ENCODE assay signal across 1 cellular context in genomic region chr11:14414470-14415461, GRCh38.
TF ChIP-seq lines count a peak whose summit lies in the region.

No MANE protein-coding gene starts in this region.

TF ChIP-seq in GM23338, 12 proteins besides CTCF, POLR2A, EP300 and RAD21 (continued from another document):
- TF ChIP-seq, protein P1, sequence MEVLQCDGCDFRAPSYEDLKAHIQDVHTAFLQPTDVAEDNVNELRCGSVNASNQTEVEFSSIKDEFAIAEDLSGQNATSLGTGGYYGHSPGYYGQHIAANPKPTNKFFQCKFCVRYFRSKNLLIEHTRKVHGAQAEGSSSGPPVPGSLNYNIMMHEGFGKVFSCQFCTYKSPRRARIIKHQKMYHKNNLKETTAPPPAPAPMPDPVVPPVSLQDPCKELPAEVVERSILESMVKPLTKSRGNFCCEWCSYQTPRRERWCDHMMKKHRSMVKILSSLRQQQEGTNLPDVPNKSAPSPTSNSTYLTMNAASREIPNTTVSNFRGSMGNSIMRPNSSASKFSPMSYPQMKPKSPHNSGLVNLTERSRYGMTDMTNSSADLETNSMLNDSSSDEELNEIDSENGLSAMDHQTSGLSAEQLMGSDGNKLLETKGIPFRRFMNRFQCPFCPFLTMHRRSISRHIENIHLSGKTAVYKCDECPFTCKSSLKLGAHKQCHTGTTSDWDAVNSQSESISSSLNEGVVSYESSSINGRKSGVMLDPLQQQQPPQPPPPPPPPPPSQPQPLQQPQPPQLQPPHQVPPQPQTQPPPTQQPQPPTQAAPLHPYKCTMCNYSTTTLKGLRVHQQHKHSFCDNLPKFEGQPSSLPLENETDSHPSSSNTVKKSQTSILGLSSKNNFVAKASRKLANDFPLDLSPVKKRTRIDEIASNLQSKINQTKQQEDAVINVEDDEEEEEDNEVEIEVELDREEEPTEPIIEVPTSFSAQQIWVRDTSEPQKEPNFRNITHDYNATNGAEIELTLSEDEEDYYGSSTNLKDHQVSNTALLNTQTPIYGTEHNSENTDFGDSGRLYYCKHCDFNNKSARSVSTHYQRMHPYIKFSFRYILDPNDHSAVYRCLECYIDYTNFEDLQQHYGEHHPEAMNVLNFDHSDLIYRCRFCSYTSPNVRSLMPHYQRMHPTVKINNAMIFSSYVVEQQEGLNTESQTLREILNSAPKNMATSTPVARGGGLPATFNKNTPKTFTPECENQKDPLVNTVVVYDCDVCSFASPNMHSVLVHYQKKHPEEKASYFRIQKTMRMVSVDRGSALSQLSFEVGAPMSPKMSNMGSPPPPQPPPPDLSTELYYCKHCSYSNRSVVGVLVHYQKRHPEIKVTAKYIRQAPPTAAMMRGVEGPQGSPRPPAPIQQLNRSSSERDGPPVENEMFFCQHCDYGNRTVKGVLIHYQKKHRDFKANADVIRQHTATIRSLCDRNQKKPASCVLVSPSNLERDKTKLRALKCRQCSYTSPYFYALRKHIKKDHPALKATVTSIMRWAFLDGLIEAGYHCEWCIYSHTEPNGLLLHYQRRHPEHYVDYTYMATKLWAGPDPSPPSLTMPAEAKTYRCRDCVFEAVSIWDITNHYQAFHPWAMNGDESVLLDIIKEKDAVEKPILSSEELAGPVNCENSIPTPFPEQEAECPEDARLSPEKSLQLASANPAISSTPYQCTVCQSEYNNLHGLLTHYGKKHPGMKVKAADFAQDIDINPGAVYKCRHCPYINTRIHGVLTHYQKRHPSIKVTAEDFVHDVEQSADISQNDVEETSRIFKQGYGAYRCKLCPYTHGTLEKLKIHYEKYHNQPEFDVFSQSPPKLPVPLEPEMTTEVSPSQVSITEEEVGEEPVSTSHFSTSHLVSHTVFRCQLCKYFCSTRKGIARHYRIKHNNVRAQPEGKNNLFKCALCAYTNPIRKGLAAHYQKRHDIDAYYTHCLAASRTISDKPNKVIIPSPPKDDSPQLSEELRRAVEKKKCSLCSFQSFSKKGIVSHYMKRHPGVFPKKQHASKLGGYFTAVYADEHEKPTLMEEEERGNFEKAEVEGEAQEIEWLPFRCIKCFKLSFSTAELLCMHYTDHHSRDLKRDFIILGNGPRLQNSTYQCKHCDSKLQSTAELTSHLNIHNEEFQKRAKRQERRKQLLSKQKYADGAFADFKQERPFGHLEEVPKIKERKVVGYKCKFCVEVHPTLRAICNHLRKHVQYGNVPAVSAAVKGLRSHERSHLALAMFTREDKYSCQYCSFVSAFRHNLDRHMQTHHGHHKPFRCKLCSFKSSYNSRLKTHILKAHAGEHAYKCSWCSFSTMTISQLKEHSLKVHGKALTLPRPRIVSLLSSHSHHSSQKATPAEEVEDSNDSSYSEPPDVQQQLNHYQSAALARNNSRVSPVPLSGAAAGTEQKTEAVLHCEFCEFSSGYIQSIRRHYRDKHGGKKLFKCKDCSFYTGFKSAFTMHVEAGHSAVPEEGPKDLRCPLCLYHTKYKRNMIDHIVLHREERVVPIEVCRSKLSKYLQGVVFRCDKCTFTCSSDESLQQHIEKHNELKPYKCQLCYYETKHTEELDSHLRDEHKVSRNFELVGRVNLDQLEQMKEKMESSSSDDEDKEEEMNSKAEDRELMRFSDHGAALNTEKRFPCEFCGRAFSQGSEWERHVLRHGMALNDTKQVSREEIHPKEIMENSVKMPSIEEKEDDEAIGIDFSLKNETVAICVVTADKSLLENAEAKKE (CRISPR knock-in tag; IDR thresholded peaks at IDR 0.05) = no peak
- TF ChIP-seq EZH2 (IDR thresholded peaks at IDR 0.05; ENCODE audit: low read depth, unreplicated experiment) (no peak), NANOG (IDR thresholded peaks at IDR 0.05; ENCODE audit: borderline replicate concordance) (no peak), ZNF331 (CRISPR knock-in tag; IDR thresholded peaks at IDR 0.05; ENCODE audit: low read depth) (no peak), JUNB (IDR thresholded peaks at IDR 0.05; ENCODE audit: unreplicated experiment) (no peak), ZNF114 (CRISPR knock-in tag; IDR thresholded peaks at IDR 0.05) (no peak), EZH2phosphoT487 (IDR thresholded peaks at IDR 0.05; ENCODE audit: unreplicated experiment) (no peak), POLR2AphosphoS5 (IDR thresholded peaks at IDR 0.05; ENCODE audit: low read depth) (no peak), ETS1 (IDR thresholded peaks at IDR 0.05) (no peak)
TF ChIP-seq in GM23338: peak in this region for 0.
